ENCODE assay signal across 8 cellular contexts in the genomic region with DNA sequence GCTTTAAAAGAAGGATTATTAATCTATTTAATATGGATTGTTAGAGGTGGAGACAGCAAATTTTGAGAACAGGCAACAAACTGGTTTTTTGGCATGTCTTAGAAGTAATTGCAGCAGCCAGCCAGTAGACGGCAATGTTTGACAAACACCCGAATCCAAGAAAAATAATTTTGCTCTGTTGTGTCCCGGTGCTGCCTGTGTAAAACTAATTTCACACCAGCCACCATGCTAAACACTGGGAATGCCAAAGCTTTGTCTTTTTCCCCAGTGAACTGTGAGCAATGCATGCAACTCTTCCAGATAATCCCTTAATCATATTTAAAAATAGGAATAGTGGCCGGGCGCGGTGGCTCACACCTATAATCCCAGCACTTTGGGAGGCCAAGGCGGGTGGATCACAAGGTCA. TPM values are rescaled to one million over a fixed set of nuclear protein-coding genes. Genes with fewer than 3 reads are reported as not detected.
DNase-seq lines count a peak whose midpoint lies in the region; ATAC-seq and TF ChIP-seq lines count a peak whose summit lies in the region.

No MANE protein-coding gene starts in this region.

- no peaks in the 10 kb centered on the region for H3K27me3 Mint-ChIP-seq in activated CD8-positive, alpha-beta T cell treated with anti-CD3 and anti-CD28 coated beads, Interleukin-2, amount 10 ng/mL, durations not matched to agents 7 days and 5 days (ENCODE audit: low read depth)
- H3K27me3 Mint-ChIP-seq in effector memory CD8-positive, alpha-beta T cell, result no peaks in the 10 kb centered on the region

- peak; percentile 39 to 65 for TF ChIP-seq CTCF in suprapubic skin (IDR thresholded peaks at IDR 0.05)

- H3K36me3 ChIP-seq in MG63, result no peaks in the 10 kb centered on the region
- H3K36me3 ChIP-seq in iPS DF 6.9 (ENCODE audit: control insufficient read depth, insufficient read depth, low read length), result no peaks in the 10 kb centered on the region
- H3K36me3 ChIP-seq in suprapubic skin, result no peaks in the 10 kb centered on the region

- H3K27ac Mint-ChIP-seq in activated CD8-positive, alpha-beta T cell treated with anti-CD3 and anti-CD28 coated beads, Interleukin-2, amount 10 ng/mL, durations not matched to agents 7 days and 5 days, result no peak overlapping the region
- H3K27ac Mint-ChIP-seq in effector memory CD8-positive, alpha-beta T cell, result no peak overlapping the region

- H3K36me3 Mint-ChIP-seq in activated CD8-positive, alpha-beta T cell treated with anti-CD3 and anti-CD28 coated beads, Interleukin-2, amount 10 ng/mL, durations not matched to agents 7 days and 5 days (ENCODE audit: low read depth), result no peaks in the 10 kb centered on the region
- H3K36me3 Mint-ChIP-seq in effector memory CD8-positive, alpha-beta T cell (ENCODE audit: insufficient read depth), result no peaks in the 10 kb centered on the region

- peak; percentile 6 to 9 for DNase-seq in stimulated activated CD4-positive, alpha-beta T cell treated with anti-CD3 and anti-CD28 coated beads, Interleukin-2, amount 100 ng/mL, for 48 hours
- no peak for DNase-seq in stimulated activated CD4-positive, alpha-beta T cell treated with anti-CD3 and anti-CD28 coated beads, Interleukin-4, amount 100 ng/mL, for 24 hours
- DNase-seq in MG63 (peak; percentile 54), iPS DF 6.9 (ENCODE audit: low read depth, low spot score) (peak; percentile 78), suprapubic skin (ENCODE audit: low spot score in 2 of 2) (no peak)
- peak; percentile 42 for DNase-seq in activated CD8-positive, alpha-beta T cell treated with anti-CD3 and anti-CD28 coated beads, Interleukin-2, amount 10 ng/mL, durations not matched to agents 7 days and 5 days
- DNase-seq in effector memory CD8-positive, alpha-beta T cell, result no peak

- no peaks in the 10 kb centered on the region for H3K9me3 Mint-ChIP-seq in activated CD8-positive, alpha-beta T cell treated with anti-CD3 and anti-CD28 coated beads, Interleukin-2, amount 10 ng/mL, durations not matched to agents 7 days and 5 days (ENCODE audit: insufficient read depth)
- no peaks in the 10 kb centered on the region for H3K9me3 Mint-ChIP-seq in effector memory CD8-positive, alpha-beta T cell

- no peaks in the 10 kb centered on the region for H3K4me1 Mint-ChIP-seq in activated CD8-positive, alpha-beta T cell treated with anti-CD3 and anti-CD28 coated beads, Interleukin-2, amount 10 ng/mL, durations not matched to agents 7 days and 5 days (ENCODE audit: low read depth)
- no peaks in the 10 kb centered on the region for H3K4me1 Mint-ChIP-seq in effector memory CD8-positive, alpha-beta T cell (ENCODE audit: low read depth in 2 of 2)

- no peaks in the 10 kb centered on the region for H3K4me1 ChIP-seq in iPS DF 6.9 (ENCODE audit: control insufficient read depth, insufficient read depth, low read length)
- no peaks in the 10 kb centered on the region for H3K4me1 ChIP-seq in suprapubic skin

- no peak overlapping the region for H3K27ac ChIP-seq in iPS DF 6.9 (ENCODE audit: low read length)
- H3K27ac ChIP-seq in suprapubic skin, result no peak overlapping the region

- H3K9me3 ChIP-seq in MG63 (no peaks in the 10 kb centered on the region), iPS DF 6.9 (ENCODE audit: control insufficient read depth, insufficient read depth, low read length) (no peaks in the 10 kb centered on the region), suprapubic skin (no peaks in the 10 kb centered on the region)

- CTCF ChIA-PET in activated CD8-positive, alpha-beta T cell treated with anti-CD3 and anti-CD28 coated beads, Interleukin-2, amount 10 ng/mL, durations not matched to agents 7 days and 5 days (lab: Charles Lee), result interaction anchor here (1.1 to 1.9 kb wide), 3 partner anchors 11 to 317 kb away, joined by 4 to 7 read pairs (median 4); no protein-coding TSS in a partner anchor

- TF ChIP-seq EP300 in suprapubic skin (IDR thresholded peaks at IDR 0.05), result no peak

- no peak overlapping the region for H3K4me3 Mint-ChIP-seq in activated CD8-positive, alpha-beta T cell treated with anti-CD3 and anti-CD28 coated beads, Interleukin-2, amount 10 ng/mL, durations not matched to agents 7 days and 5 days
- no peak overlapping the region for H3K4me3 Mint-ChIP-seq in effector memory CD8-positive, alpha-beta T cell

- ATAC-seq in GM21576 (IDR thresholded peaks at IDR 0.05; ENCODE audit: unreplicated experiment), result peak; percentile 71
- ATAC-seq in activated CD8-positive, alpha-beta T cell treated with anti-CD3 and anti-CD28 coated beads, Interleukin-2, amount 10 ng/mL, durations not matched to agents 7 days and 5 days, result no peak
- no peak for ATAC-seq in effector memory CD8-positive, alpha-beta T cell (replicated peaks)

- POLR2A ChIA-PET in activated CD8-positive, alpha-beta T cell treated with anti-CD3 and anti-CD28 coated beads, Interleukin-2, amount 10 ng/mL, durations not matched to agents 7 days and 5 days (lab: Charles Lee), result no interaction called here

- H3K27me3 ChIP-seq in MG63, result no peaks in the 10 kb centered on the region
- no peaks in the 10 kb centered on the region for H3K27me3 ChIP-seq in iPS DF 6.9 (ENCODE audit: control insufficient read depth, insufficient read depth, low read length)
- no peaks in the 10 kb centered on the region for H3K27me3 ChIP-seq in suprapubic skin

- H3K4me3 ChIP-seq in MG63, result no peak overlapping the region
- H3K4me3 ChIP-seq in iPS DF 6.9 (ENCODE audit: low read length), result no peak overlapping the region
- no peak overlapping the region for H3K4me3 ChIP-seq in suprapubic skin

- TF ChIP-seq POLR2A in suprapubic skin (IDR thresholded peaks at IDR 0.05), result no peak

- WGBS in iPS DF 6.9 (ENCODE audit: insufficient coverage, insufficient read length), result no CpG with 5 or more reads among the region's 7 CpGs
- 47% methylated on average over 7 of the region's 7 CpGs for WGBS in suprapubic skin

RNA-seq across cellular contexts. Expression of gene SMIM31, which starts 25.9 kb away (rescaled TPM):
- total RNA-seq in MG63 (2014; rRNA removed; shearing (Covaris generic); ENCODE audit: low replicate concordance), result not detected in 2 replicates
- not detected for total RNA-seq in activated CD8-positive, alpha-beta T cell treated with anti-CD3 and anti-CD28 coated beads, Interleukin-2, amount 10 ng/mL, durations not matched to agents 7 days and 5 days
- not detected for total RNA-seq in suprapubic skin

Comparison
In these comparisons a context has a peak if more than half of its experiments do, and no peak if none do; other contexts are left out.
1. DNase-seq: peak in stimulated activated CD4-positive, alpha-beta T cell treated with anti-CD3 and anti-CD28 coated beads, Interleukin-2, amount 100 ng/mL, for 48 hours (2 of 2), MG63 (single experiment), activated CD8-positive, alpha-beta T cell treated with anti-CD3 and anti-CD28 coated beads, Interleukin-2, amount 10 ng/mL, durations not matched to agents 7 days and 5 days (single experiment) and iPS DF 6.9 (single experiment); none in stimulated activated CD4-positive, alpha-beta T cell treated with anti-CD3 and anti-CD28 coated beads, Interleukin-4, amount 100 ng/mL, for 24 hours (single experiment), suprapubic skin (0 of 2) and effector memory CD8-positive, alpha-beta T cell (0 of 3).